In genomic region chr1:210072891-210073509, GRCh38 we compare ENCODE assay signal across 28 cellular contexts.
"Had no signal": no experiment of that assay in that cellular context is flagged by ENCODE, and none has a peak within 500 bp of the region (broad histone marks: within the 10 kb centered on the region; RNA-seq: fewer than 3 reads in every experiment).

No MANE protein-coding gene starts in this region.

- H3K36me3 ChIP-seq: heart left ventricle, left ventricle myocardium inferior, right atrium auricular region, suprapubic skin, tibial artery, upper lobe of right lung had no signal

- H3K9me3 Mint-ChIP-seq: activated CD4-positive, alpha-beta T cell treated with anti-CD3 and anti-CD28 coated beads, Interleukin-2, amount 10 ng/mL, durations not matched to agents 7 days and 5 days; activated CD8-positive, alpha-beta T cell treated with anti-CD3 and anti-CD28 coated beads for 36 hours; activated naive CD8-positive, alpha-beta T cell treated with anti-CD3 and anti-CD28 coated beads, Interleukin-2, amount 50 U/mL, for 24 hours; activated T-cell treated with anti-CD3 and anti-CD28 coated beads, Interleukin-2, amount 50 U/mL, for 4 hours; activated T-helper 17 cell treated with anti-CD3 and anti-CD28 coated beads, Interleukin-2, amount 50 U/mL, for 72 hours; dendritic cell treated with granulocyte-macrophage colony-stimulating factor and Interleukin-4, amounts not matched to agents 40 ng/mL and 50 ng/mL, for 4 days had no signal

- ATAC-seq: activated CD8-positive, alpha-beta T cell treated with anti-CD3 and anti-CD28 coated beads for 36 hours; activated naive CD8-positive, alpha-beta T cell treated with anti-CD3 and anti-CD28 coated beads, Interleukin-2, amount 50 U/mL, for 24 hours; activated T-cell treated with anti-CD3 and anti-CD28 coated beads, Interleukin-2, amount 50 U/mL, for 4 hours; activated T-helper 17 cell treated with anti-CD3 and anti-CD28 coated beads, Interleukin-2, amount 50 U/mL, for 72 hours; esophagus mucosa; heart left ventricle; mucosa of descending colon; T-helper 17 cell; upper lobe of right lung; WTC11 had no signal

- H3K9me3 ChIP-seq: left ventricle myocardium inferior, mucosa of descending colon, right atrium auricular region, suprapubic skin, tibial artery, upper lobe of right lung had no signal

- H3K27ac ChIP-seq: heart left ventricle, left ventricle myocardium inferior, right atrium auricular region, suprapubic skin, tibial artery, upper lobe of right lung had no signal

- H3K27ac Mint-ChIP-seq: activated CD4-positive, alpha-beta T cell treated with anti-CD3 and anti-CD28 coated beads, Interleukin-2, amount 10 ng/mL, durations not matched to agents 7 days and 5 days; activated CD8-positive, alpha-beta T cell treated with anti-CD3 and anti-CD28 coated beads for 36 hours; activated naive CD8-positive, alpha-beta T cell treated with anti-CD3 and anti-CD28 coated beads, Interleukin-2, amount 50 U/mL, for 24 hours; activated T-helper 17 cell treated with anti-CD3 and anti-CD28 coated beads, Interleukin-2, amount 50 U/mL, for 72 hours; dendritic cell treated with granulocyte-macrophage colony-stimulating factor and Interleukin-4, amounts not matched to agents 40 ng/mL and 50 ng/mL, for 4 days; endodermal cell; nephron progenitor cell; T-helper 17 cell; WTC11 had no signal

- H3K4me1 Mint-ChIP-seq: activated CD4-positive, alpha-beta T cell treated with anti-CD3 and anti-CD28 coated beads, Interleukin-2, amount 10 ng/mL, durations not matched to agents 7 days and 5 days; activated naive CD8-positive, alpha-beta T cell treated with anti-CD3 and anti-CD28 coated beads, Interleukin-2, amount 50 U/mL, for 24 hours; activated T-helper 17 cell treated with anti-CD3 and anti-CD28 coated beads, Interleukin-2, amount 50 U/mL, for 72 hours; endodermal cell; nephron progenitor cell; T-helper 17 cell had no signal

- H3K4me3 ChIP-seq: heart left ventricle, left ventricle myocardium inferior, lung, mucosa of descending colon, right atrium auricular region, suprapubic skin, tibial artery, upper lobe of right lung had no signal

- H3K27me3 ChIP-seq: heart left ventricle, right atrium auricular region, suprapubic skin, tibial artery, upper lobe of right lung had no signal

- H3K4me3 Mint-ChIP-seq: activated CD4-positive, alpha-beta T cell treated with anti-CD3 and anti-CD28 coated beads, Interleukin-2, amount 10 ng/mL, durations not matched to agents 7 days and 5 days; activated CD8-positive, alpha-beta T cell treated with anti-CD3 and anti-CD28 coated beads for 36 hours; activated naive CD8-positive, alpha-beta T cell treated with anti-CD3 and anti-CD28 coated beads, Interleukin-2, amount 50 U/mL, for 24 hours; activated T-cell treated with anti-CD3 and anti-CD28 coated beads, Interleukin-2, amount 50 U/mL, for 4 hours; activated T-helper 17 cell treated with anti-CD3 and anti-CD28 coated beads, Interleukin-2, amount 50 U/mL, for 72 hours; dendritic cell treated with granulocyte-macrophage colony-stimulating factor and Interleukin-4, amounts not matched to agents 40 ng/mL and 50 ng/mL, for 4 days; endodermal cell; nephron progenitor cell; T-helper 17 cell; WTC11 had no signal

- H3K4me1 ChIP-seq: heart left ventricle, left ventricle myocardium inferior, right atrium auricular region, suprapubic skin, tibial artery, upper lobe of right lung had no signal

- DNase-seq: activated CD4-positive, alpha-beta T cell treated with anti-CD3 and anti-CD28 coated beads for 1 hour; activated CD4-positive, alpha-beta T cell treated with anti-CD3 and anti-CD28 coated beads, Interleukin-2, amount 10 ng/mL, durations not matched to agents 7 days and 5 days; activated CD8-positive, alpha-beta T cell treated with anti-CD3 and anti-CD28 coated beads for 36 hours; activated gamma-delta T cell treated with Interleukin-2 at 50 U/mL for 16 hours; activated naive CD4-positive, alpha-beta T cell treated with anti-CD3 and anti-CD28 coated beads, Interleukin-2, amount 50 U/mL, for 16 hours; activated naive CD8-positive, alpha-beta T cell treated with anti-CD3 and anti-CD28 coated beads, Interleukin-2, amount 50 U/mL, for 24 hours; activated T-cell treated with anti-CD3 and anti-CD28 coated beads, Interleukin-2, amount 50 U/mL, for 4 hours; amygdala; endodermal cell; heart left ventricle; hypothalamus; left ventricle myocardium inferior; mucosa of descending colon; nephron progenitor cell; stimulated activated CD4-positive, alpha-beta T cell treated with anti-CD3 and anti-CD28 coated beads, Interleukin-15, amount 100 ng/mL, for 24 hours; stimulated activated CD4-positive, alpha-beta T cell treated with anti-CD3 and anti-CD28 coated beads, Interleukin-2, amount 100 ng/mL, for 24 hours; stimulated activated naive CD4-positive, alpha-beta T cell; T-helper 17 cell; T1000; tibial artery; upper lobe of right lung had no signal

- H3K27me3 Mint-ChIP-seq: activated CD4-positive, alpha-beta T cell treated with anti-CD3 and anti-CD28 coated beads, Interleukin-2, amount 10 ng/mL, durations not matched to agents 7 days and 5 days; dendritic cell treated with granulocyte-macrophage colony-stimulating factor and Interleukin-4, amounts not matched to agents 40 ng/mL and 50 ng/mL, for 4 days had no signal
